25 cellular contexts compared by ENCODE assay signal in genomic region chr5:178436326-178436940, GRCh38.
DNase-seq lines count a peak whose midpoint lies in the region; TF ChIP-seq lines count a peak whose summit lies in the region.
"Had no signal": no experiment of that assay in that cellular context is flagged by ENCODE, and none has a peak within 500 bp of the region (broad histone marks: within the 10 kb centered on the region; RNA-seq: fewer than 3 reads in every experiment).

No MANE protein-coding gene starts in this region.

- no peaks in the 10 kb centered on the region for H3K79me2 ChIP-seq in neural progenitor cell (ENCODE audit: low read depth)

- H3K27me3 ChIP-seq in BLaER1, result no peaks in the 10 kb centered on the region
- H3K27me3 ChIP-seq in neural progenitor cell, result no peaks in the 10 kb centered on the region
- H3K27me3 ChIP-seq: BE2C had no signal

- no peaks in the 10 kb centered on the region for H3K36me3 ChIP-seq in BLaER1
- no peaks in the 10 kb centered on the region for H3K36me3 ChIP-seq in neural progenitor cell
- H3K36me3 ChIP-seq: BE2C had no signal

- H3K4me1 ChIP-seq in BLaER1 (peaks cover 97% of the 10 kb centered on the region), neural progenitor cell (peaks cover 9% of the 10 kb centered on the region)

- peaks cover 48% of the 10 kb centered on the region for H3K4me1 Mint-ChIP-seq in neural progenitor cell
- peaks cover 46% of the 10 kb centered on the region for H3K4me1 Mint-ChIP-seq in type B pancreatic cell (ENCODE audit: unreplicated experiment)
- H3K4me1 Mint-ChIP-seq: CD4-positive, CD25-positive, alpha-beta regulatory T cell had no signal

- H3K9me3 ChIP-seq in BLaER1 (peaks cover 3% of the 10 kb centered on the region; the same call in 1 of the 2 replicates), neural progenitor cell (ENCODE audit: low read depth) (no peaks in the 10 kb centered on the region)
- H3K9me3 ChIP-seq: BE2C had no signal

- H3K27ac Mint-ChIP-seq in neural progenitor cell (no peak overlapping the region), type B pancreatic cell (no peak overlapping the region)
- H3K27ac Mint-ChIP-seq: CD4-positive, CD25-positive, alpha-beta regulatory T cell; H9 had no signal

- H3K27me3 Mint-ChIP-seq in neural progenitor cell (ENCODE audit: insufficient read depth, low read depth) (no peaks in the 10 kb centered on the region), type B pancreatic cell (no peaks in the 10 kb centered on the region)

- H3K4me3 ChIP-seq in BLaER1, result no peak overlapping the region
- no peak overlapping the region for H3K4me3 ChIP-seq in coronary artery
- no peak overlapping the region for H3K4me3 ChIP-seq in neural progenitor cell
- H3K4me3 ChIP-seq: GM23248 had no signal

- H3K4me3 Mint-ChIP-seq in neural progenitor cell (peak overlapping the region; percentile 21), type B pancreatic cell (no peak overlapping the region)
- H3K4me3 Mint-ChIP-seq: CD4-positive, CD25-positive, alpha-beta regulatory T cell; H9 had no signal

- DNase-seq in coronary artery (ENCODE audit: low spot score), result peak; percentile 38
- no peak for DNase-seq in neural progenitor cell (ENCODE audit: low spot score)
- peak; percentile 55 for DNase-seq in type B pancreatic cell (ENCODE audit: extremely low spot score, unreplicated experiment)
- no peak for DNase-seq in SIG-M5 treated with dmso at 0.1 percent for 504 hours (lab: John Stamatoyannopoulos, UW; ENCODE audit: unreplicated experiment)
- no peak for DNase-seq in OCI-M1 (lab: John Stamatoyannopoulos, UW)
- DNase-seq in NK-92 (lab: John Stamatoyannopoulos, UW; ENCODE audit: unreplicated experiment), result no peak
- DNase-seq: 8988T; ACHN; BE2C; CD4-positive, CD25-positive, alpha-beta regulatory T cell; DMS153; GM23248; H9; KBM-7; MV-4-11; NCI-H1105 treated with DMSO at 0.1 percent for 48 hours; NCI-H146; NCI-H1930; NCI-H446; NCI-H524 treated with DMSO at 0.1 percent for 48 hours; NCI-H774; NK-92 treated with Interleukin-12 subunit alpha and Interleukin-12 subunit beta, amount 100 ng/mL, for 24 hours; Right ventricle myocardium superior; RPMI8226 had no signal

- no peaks in the 10 kb centered on the region for H3F3A ChIP-seq in neural progenitor cell (ENCODE audit: low read depth)

- H3K9me3 Mint-ChIP-seq in neural progenitor cell (peaks cover 3% of the 10 kb centered on the region), type B pancreatic cell (peaks cover 5% of the 10 kb centered on the region)

- H3K36me3 Mint-ChIP-seq in neural progenitor cell (peaks cover 3% of the 10 kb centered on the region), type B pancreatic cell (no peaks in the 10 kb centered on the region)
- H3K36me3 Mint-ChIP-seq: CD4-positive, CD25-positive, alpha-beta regulatory T cell had no signal

- H3K9ac ChIP-seq in BLaER1 (no peak overlapping the region), neural progenitor cell (no peak overlapping the region)
- H3K9ac ChIP-seq: GM23248 had no signal

- H4K20me1 ChIP-seq in BLaER1, result no peaks in the 10 kb centered on the region
- no peaks in the 10 kb centered on the region for H4K20me1 ChIP-seq in neural progenitor cell (ENCODE audit: low read depth)

- H2AFZ ChIP-seq in neural progenitor cell (replicated peaks), result no peak overlapping the region
- H2AFZ ChIP-seq: GM23248 had no signal

- TF ChIP-seq CTCF in coronary artery (IDR thresholded peaks at IDR 0.05) (no peak), neural progenitor cell (IDR thresholded peaks at IDR 0.05) (no peak), type B pancreatic cell (conservative IDR thresholded peaks at IDR 0.05) (no peak)

- peak overlapping the region; percentile 96 for H3K4me2 ChIP-seq in BLaER1
- no peak overlapping the region for H3K4me2 ChIP-seq in neural progenitor cell

- 0 out of 2 replicates have a peak overlapping the region, but pooled peaks have one; percentile 81 for H3K27ac ChIP-seq in BLaER1
- H3K27ac ChIP-seq in coronary artery, result no peak overlapping the region
- no peak overlapping the region for H3K27ac ChIP-seq in neural progenitor cell
- H3K27ac ChIP-seq: GM23248 had no signal

Comparison
In these comparisons a context has a peak if more than half of its experiments do, and no peak if none do; other contexts are left out.
1. DNase-seq: peak in coronary artery (single experiment) and type B pancreatic cell (single experiment); none in neural progenitor cell (single experiment), SIG-M5 treated with dmso at 0.1 percent for 504 hours (single experiment), OCI-M1 (single experiment) and NK-92 (single experiment).